Comparison of ENCODE assay signal across 14 cellular contexts in genomic region chr7:151744051-151744580, GRCh38.
"Had no signal": no experiment of that assay in that cellular context is flagged by ENCODE, and none has a peak within 500 bp of the region (broad histone marks: within the 10 kb centered on the region; RNA-seq: fewer than 3 reads in every experiment).

No MANE protein-coding gene starts in this region.

- FAIRE-seq: frontal cortex had no signal

- H3K4me1 ChIP-seq: breast epithelium had no signal

- H3K4me3 Mint-ChIP-seq: activated CD8-positive, alpha-beta memory T cell treated with anti-CD3 and anti-CD28 coated beads, Interleukin-2, amount 10 ng/mL, durations not matched to agents 7 days and 5 days; activated T-cell treated with anti-CD3 and anti-CD28 coated beads, Interleukin-2, amount 50 U/mL, for 4 hours; nephron progenitor cell had no signal

- H3K27me3 ChIP-seq: breast epithelium, tibial nerve had no signal

- H3K36me3 ChIP-seq: breast epithelium, tibial nerve had no signal

- H3K27ac Mint-ChIP-seq: activated CD8-positive, alpha-beta memory T cell treated with anti-CD3 and anti-CD28 coated beads, Interleukin-2, amount 10 ng/mL, durations not matched to agents 7 days and 5 days; activated naive CD8-positive, alpha-beta T cell treated with anti-CD3 and anti-CD28 coated beads, Interleukin-2, amount 10 ng/mL, durations not matched to agents 7 days and 5 days; nephron progenitor cell had no signal

- H3K27me3 Mint-ChIP-seq: activated CD8-positive, alpha-beta memory T cell treated with anti-CD3 and anti-CD28 coated beads, Interleukin-2, amount 10 ng/mL, durations not matched to agents 7 days and 5 days; activated naive CD8-positive, alpha-beta T cell treated with anti-CD3 and anti-CD28 coated beads, Interleukin-2, amount 10 ng/mL, durations not matched to agents 7 days and 5 days had no signal

- H3K27ac ChIP-seq: breast epithelium, skin epidermis had no signal

- H3K4me3 ChIP-seq: breast epithelium, skin epidermis, tibial nerve had no signal

- H3K9me3 ChIP-seq: breast epithelium, tibial nerve had no signal

- ATAC-seq: activated CD8-positive, alpha-beta memory T cell treated with anti-CD3 and anti-CD28 coated beads, Interleukin-2, amount 10 ng/mL, durations not matched to agents 7 days and 5 days; activated T-cell treated with anti-CD3 and anti-CD28 coated beads, Interleukin-2, amount 50 U/mL, for 4 hours had no signal

- H3K9me3 Mint-ChIP-seq: activated naive CD8-positive, alpha-beta T cell treated with anti-CD3 and anti-CD28 coated beads, Interleukin-2, amount 10 ng/mL, durations not matched to agents 7 days and 5 days; activated T-cell treated with anti-CD3 and anti-CD28 coated beads, Interleukin-2, amount 50 U/mL, for 4 hours had no signal

- DNase-seq: activated CD4-positive, alpha-beta T cell treated with anti-CD3 and anti-CD28 coated beads for 1 hour; activated CD4-positive, alpha-beta T cell treated with anti-CD3 and anti-CD28 coated beads, Interleukin-2, amount 50 U/mL, for 48 hours; activated CD8-positive, alpha-beta memory T cell treated with anti-CD3 and anti-CD28 coated beads, Interleukin-2, amount 10 ng/mL, durations not matched to agents 7 days and 5 days; activated gamma-delta T cell treated with Interleukin-2 at 50 U/mL for 16 hours; activated naive CD8-positive, alpha-beta T cell treated with anti-CD3 and anti-CD28 coated beads, Interleukin-2, amount 10 ng/mL, durations not matched to agents 7 days and 5 days; activated T-cell treated with anti-CD3 and anti-CD28 coated beads, Interleukin-2, amount 50 U/mL, for 4 hours; aorta; effector CD4-positive, alpha-beta T cell; nephron progenitor cell; T-helper 9 cell had no signal
